ENCODE assay signal across 1 cellular context in genomic region chr4:22522706-22523501, GRCh38.
TF ChIP-seq lines count a peak whose summit lies in the region.

No MANE protein-coding gene starts in this region.

TF ChIP-seq in H1, 55 proteins besides CTCF, POLR2A, EP300 and RAD21 (continued from another document):
- TF ChIP-seq MAX (IDR thresholded peaks at IDR 0.05) (peak; percentile 85), FOSL1 (IDR thresholded peaks at IDR 0.05; ENCODE audit: insufficient read depth, low read depth, low read length) (no peak)
TF ChIP-seq in H1: peak in this region for 3.
